20 cellular contexts compared by ENCODE assay signal in genomic region chr1:59643526-59643925, GRCh38.
"Had no signal": no experiment of that assay in that cellular context is flagged by ENCODE, and none has a peak within 500 bp of the region (broad histone marks: within the 10 kb centered on the region; RNA-seq: fewer than 3 reads in every experiment).

No MANE protein-coding gene starts in this region.

- DNase-seq: KBM-7, MV-4-11, NCI-H1048, NCI-H1105, NCI-H1417, NCI-H1436 treated with DMSO at 0.1 percent for 48 hours, NCI-H1694, NCI-H187 treated with DMSO at 0.1 percent for 48 hours, NCI-H2081, NCI-H2107, NCI-H2227 treated with DMSO at 0.1 percent for 48 hours, NCI-H524, NCI-H526 treated with DMSO at 0.1 percent for 48 hours, NCI-H748 treated with DMSO at 0.1 percent for 48 hours, Right ventricle myocardium superior, RPMI8226, SIG-M5, SK-N-SH, SW 1271 had no signal

- H3K9ac ChIP-seq: SK-N-SH had no signal

- H3K9me3 ChIP-seq: SJSA1, SK-N-SH had no signal

- H3K27me3 ChIP-seq: SJSA1 had no signal

- H3K36me3 ChIP-seq: SJSA1 had no signal

- H3K4me3 ChIP-seq: SJSA1 had no signal

- H3K27ac ChIP-seq: SJSA1 had no signal
